24 cellular contexts compared by ENCODE assay signal in genomic region chr12:116354534-116354933, GRCh38.
"Had no signal": no experiment of that assay in that cellular context is flagged by ENCODE, and none has a peak within 500 bp of the region (broad histone marks: within the 10 kb centered on the region; RNA-seq: fewer than 3 reads in every experiment).

No MANE protein-coding gene starts in this region.

- DNase-seq: central memory CD4-positive, alpha-beta T cell; cortex of kidney; effector memory CD4-positive, alpha-beta T cell; gastrocnemius medialis; heart right ventricle; hypothalamus; kidney glomerular epithelial cell; left lung; naive thymus-derived CD8-positive, alpha-beta T cell; spleen; stimulated activated CD4-positive, alpha-beta T cell treated with anti-CD3 and anti-CD28 coated beads, Interleukin-15, amount 100 ng/mL, for 24 hours; stimulated activated CD4-positive, alpha-beta T cell treated with anti-CD3 and anti-CD28 coated beads, Interleukin-1b, Interleukin-23, amount 100 ng/mL, for 48 hours; stimulated activated CD4-positive, alpha-beta T cell treated with anti-CD3 and anti-CD28 coated beads, Interleukin-4, amount 100 ng/mL, for 24 hours; testis had no signal

- H3K27me3 ChIP-seq: esophagus muscularis mucosa, gastrocnemius medialis, heart right ventricle, left lung, spleen, testis, tibial nerve, upper lobe of right lung had no signal

- H3K4me3 ChIP-seq: esophagus muscularis mucosa, gastrocnemius medialis, heart right ventricle, left lung, lung, mucosa of descending colon, spleen, testis, tibial nerve, upper lobe of right lung had no signal

- ATAC-seq: gastrocnemius medialis; heart right ventricle; left lung; naive thymus-derived CD8-positive, alpha-beta T cell; sciatic nerve; stimulated activated memory B cell treated with anti-CD40 and anti-IgM and Interleukin-4, amounts not matched to agents 10 μg/mL and 1 μg/mL and 100 μg/mL, for 72 hours; upper lobe of right lung had no signal

- H3K36me3 ChIP-seq: esophagus muscularis mucosa, gastrocnemius medialis, heart right ventricle, left lung, spleen, tibial nerve, upper lobe of right lung had no signal

- H3K9me3 ChIP-seq: esophagus muscularis mucosa, gastrocnemius medialis, heart right ventricle, left lung, mucosa of descending colon, testis, tibial nerve, upper lobe of right lung had no signal

- FAIRE-seq: endometrium, islet of Langerhans had no signal

- H3K27ac ChIP-seq: epithelial cell of prostate, esophagus muscularis mucosa, gastrocnemius medialis, heart right ventricle, left lung, spleen, testis, tibial nerve, upper lobe of right lung had no signal
